ENCODE assay signal across 8 cellular contexts in genomic region chr2:64049633-64050220, GRCh38. TPM values are rescaled to one million over a fixed set of nuclear protein-coding genes. Genes with fewer than 3 reads are reported as not detected.
DNase-seq lines count a peak whose midpoint lies in the region; ATAC-seq and TF ChIP-seq lines count a peak whose summit lies in the region.

No MANE protein-coding gene starts in this region.

- H3K9me3 ChIP-seq in cardiac muscle cell (ENCODE audit: low read depth) = no peaks in the 10 kb centered on the region

- H3K9me3 Mint-ChIP-seq in activated naive CD8-positive, alpha-beta T cell (ENCODE audit: low read depth) = no peaks in the 10 kb centered on the region

- no peaks in the 10 kb centered on the region for H3K27me3 ChIP-seq in cardiac muscle cell

- H3K4me3 ChIP-seq in GM12865 (ENCODE audit: low read depth, low read length) (no peak overlapping the region), cardiac muscle cell (no peak overlapping the region), retinal pigment epithelial cell (ENCODE audit: low read length) (no peak overlapping the region)

- H3K4me1 ChIP-seq in cardiac muscle cell (ENCODE audit: low read depth) = no peaks in the 10 kb centered on the region

- H3K4me3 Mint-ChIP-seq in activated naive CD8-positive, alpha-beta T cell = no peak overlapping the region

- TF ChIP-seq CTCF in GM12865 (IDR thresholded peaks at IDR 0.05; ENCODE audit: insufficient read depth, low read depth, low read length, missing control alignments) (peak; percentile 84), cardiac muscle cell (IDR thresholded peaks at IDR 0.05; ENCODE audit: low read depth, low read length) (peak; percentile 88), retinal pigment epithelial cell (conservative IDR thresholded peaks at IDR 0.05; ENCODE audit: low read depth, low read length) (peak; percentile 94)

- ATAC-seq in HG02571 (IDR thresholded peaks at IDR 0.05; ENCODE audit: unreplicated experiment) = peak; percentile 71

- peak overlapping the region; percentile 77 for H3K27ac Mint-ChIP-seq in activated naive CD8-positive, alpha-beta T cell

- peak; percentile 88 for DNase-seq in GM12865 (ENCODE audit: low read depth)
- DNase-seq in NCI-H1105 (lab: John Stamatoyannopoulos, UW) = peak; percentile 54
- DNase-seq in SKM-1 treated with dmso at 0.1 percent for 144 hours (lab: John Stamatoyannopoulos, UW; ENCODE audit: unreplicated experiment) = peak; percentile 47
- peak; percentile 68 to 81 for DNase-seq in cardiac muscle cell (ENCODE audit: low read depth in 1 of 2, low spot score in 1 of 2)
- peak; percentile 38 for DNase-seq in retinal pigment epithelial cell (ENCODE audit: low read depth)
- DNase-seq in cortex of kidney (lab: John Stamatoyannopoulos, UW) = no peak

- peaks cover 41% of the 10 kb centered on the region for H3K4me1 Mint-ChIP-seq in activated naive CD8-positive, alpha-beta T cell (ENCODE audit: low read depth)

- H3K36me3 ChIP-seq in cardiac muscle cell = no peaks in the 10 kb centered on the region

- no peak overlapping the region for H3K27ac ChIP-seq in cardiac muscle cell

- no peaks in the 10 kb centered on the region for H3K27me3 Mint-ChIP-seq in activated naive CD8-positive, alpha-beta T cell

- H3K36me3 Mint-ChIP-seq in activated naive CD8-positive, alpha-beta T cell = no peaks in the 10 kb centered on the region

RNA-seq across cellular contexts. Expression of gene VPS54, which starts 30.5 kb away (rescaled TPM):
- 18.4 and 22.4 TPM in 2 replicates for total RNA-seq in cardiac muscle cell
- polyA plus RNA-seq in cardiac muscle cell = 18.7 and 23.3 TPM in 2 replicates
